ENCODE assay signal across 8 cellular contexts in genomic region chr13:24670927-24671326, GRCh38. TPM values are rescaled to one million over a fixed set of nuclear protein-coding genes. Genes with fewer than 3 reads are reported as not detected.
DNase-seq lines count a peak whose midpoint lies in the region; ATAC-seq and TF ChIP-seq lines count a peak whose summit lies in the region.

No MANE protein-coding gene starts in this region.

- no peak overlapping the region for H3K4me3 Mint-ChIP-seq in progenitor cell of endocrine pancreas (ENCODE audit: low read depth)

- H3K9ac ChIP-seq in MM.1S (ENCODE audit: low read length), result no peak overlapping the region

- peaks cover 31% of the 10 kb centered on the region for H3K4me1 Mint-ChIP-seq in progenitor cell of endocrine pancreas (ENCODE audit: low read depth)

- no peaks in the 10 kb centered on the region for H3K9me2 ChIP-seq in MM.1S (replicated peaks; ENCODE audit: insufficient read depth, low read length)

- no peak overlapping the region for H3K27ac ChIP-seq in MM.1S (ENCODE audit: low read length)

- H3K4me1 ChIP-seq in MM.1S (ENCODE audit: low read length), result no peaks in the 10 kb centered on the region

- peaks cover 17% of the 10 kb centered on the region for H3K27me3 Mint-ChIP-seq in progenitor cell of endocrine pancreas

- ATAC-seq in HG02852 (IDR thresholded peaks at IDR 0.05; ENCODE audit: unreplicated experiment) (no peak), GM21447 (IDR thresholded peaks at IDR 0.05; ENCODE audit: unreplicated experiment) (no peak)

- no peaks in the 10 kb centered on the region for H3K36me3 ChIP-seq in MM.1S (replicated peaks; ENCODE audit: insufficient read depth, low read length)

- no peaks in the 10 kb centered on the region for H3K36me3 Mint-ChIP-seq in progenitor cell of endocrine pancreas (ENCODE audit: insufficient read depth)

- H3K9me3 ChIP-seq in MM.1S (replicated peaks; ENCODE audit: insufficient read depth, low read length), result no peaks in the 10 kb centered on the region

- peak overlapping the region; percentile 43; the same call in 1 of the 2 replicates for H2AFZ ChIP-seq in MM.1S (ENCODE audit: low read length)

- TF ChIP-seq CTCF in MM.1S (IDR thresholded peaks at IDR 0.05; ENCODE audit: low read length), result no peak
- TF ChIP-seq CTCF in cardiac fibroblast (IDR thresholded peaks at IDR 0.05; ENCODE audit: low read depth, low read length), result no peak
- TF ChIP-seq CTCF in progenitor cell of endocrine pancreas (IDR thresholded peaks at IDR 0.05; ENCODE audit: unreplicated experiment), result peak; percentile 43

- H3K27ac Mint-ChIP-seq in progenitor cell of endocrine pancreas, result no peak overlapping the region

- H3K4me3 ChIP-seq in MM.1S (ENCODE audit: low read length) (0 out of 2 replicates have a peak overlapping the region, but pooled peaks have one; percentile 3), cardiac fibroblast (replicated peaks in 1 of 2; ENCODE audit: low read depth in 2 of 2, low read length in 2 of 2) (no peak overlapping the region)

- peak overlapping the region; percentile 36 for H3K4me2 ChIP-seq in MM.1S (ENCODE audit: low read depth, low read length)

- no peaks in the 10 kb centered on the region for H3K9me3 Mint-ChIP-seq in progenitor cell of endocrine pancreas (ENCODE audit: low read depth)

- H3K79me2 ChIP-seq in MM.1S (ENCODE audit: low read length), result no peaks in the 10 kb centered on the region

- H3K27me3 ChIP-seq in MM.1S (replicated peaks; ENCODE audit: insufficient read depth, low read length), result no peaks in the 10 kb centered on the region

- no peaks in the 10 kb centered on the region for H4K20me1 ChIP-seq in MM.1S (ENCODE audit: insufficient read depth, low read length)

- DNase-seq in DMS 273 (lab: John Stamatoyannopoulos, UW; ENCODE audit: unreplicated experiment), result peak; percentile 55
- no peak for DNase-seq in DMS 273 treated with DMSO at 0.1 percent for 48 hours (lab: John Stamatoyannopoulos, UW)
- no peak for DNase-seq in MM.1S
- peak; percentile 11 to 21 for DNase-seq in cardiac fibroblast (ENCODE audit: low read depth in 2 of 2)
- DNase-seq in progenitor cell of endocrine pancreas (ENCODE audit: low spot score, unreplicated experiment), result no peak
- DNase-seq in occipital lobe (lab: John Stamatoyannopoulos, UW), result no peak

- H3F3A ChIP-seq in MM.1S (ENCODE audit: insufficient read depth, low read length), result no peaks in the 10 kb centered on the region

RNA-seq across cellular contexts. Expression of gene ATP12A, which starts 9.3 kb away (rescaled TPM):
- total RNA-seq in progenitor cell of endocrine pancreas (1.9 TPM in 2 replicates), occipital lobe (under 0.01 TPM)

Comparison
In these comparisons a context has a peak if more than half of its experiments do, and no peak if none do; other contexts are left out.
1. DNase-seq: peak in DMS 273 (single experiment) and cardiac fibroblast (2 of 2); none in DMS 273 treated with DMSO at 0.1 percent for 48 hours (single experiment), MM.1S (single experiment), progenitor cell of endocrine pancreas (single experiment) and occipital lobe (single experiment).